24 cellular contexts compared by ENCODE assay signal in genomic region chr6:160775730-160776129, GRCh38.
A peak's percentile ranks its signal among the peaks of the same experiment; 100 is the strongest.
DNase-seq lines count a peak whose midpoint lies in the region; ATAC-seq and TF ChIP-seq lines count a peak whose summit lies in the region.
"Had no signal": no experiment of that assay in that cellular context is flagged by ENCODE, and none has a peak within 500 bp of the region (broad histone marks: within the 10 kb centered on the region; RNA-seq: fewer than 3 reads in every experiment).

No MANE protein-coding gene starts in this region.

- peaks cover 2% of the 10 kb centered on the region for H3K36me3 Mint-ChIP-seq in T-helper 17 cell (ENCODE audit: low read depth)
- H3K36me3 Mint-ChIP-seq: activated CD4-positive, alpha-beta memory T cell treated with anti-CD3 and anti-CD28 coated beads for 36 hours; CD8-positive, alpha-beta memory T cell had no signal

- no peaks in the 10 kb centered on the region for H3K36me3 ChIP-seq in DOHH2 (ENCODE audit: control insufficient read depth, low read length)
- H3K36me3 ChIP-seq: brain microvascular endothelial cell, pancreas, right atrium auricular region, tibial artery had no signal

- H3K4me1 Mint-ChIP-seq in T-helper 17 cell = no peaks in the 10 kb centered on the region
- H3K4me1 Mint-ChIP-seq: CD8-positive, alpha-beta memory T cell had no signal

- peak overlapping the region; percentile 32 for H3K4me2 ChIP-seq in DOHH2 (ENCODE audit: low read length)

- no peaks in the 10 kb centered on the region for H3K9me2 ChIP-seq in DOHH2 (replicated peaks; ENCODE audit: control insufficient read depth, low read length)

- H3K27me3 ChIP-seq in DOHH2 (ENCODE audit: control insufficient read depth, low read length) = no peaks in the 10 kb centered on the region
- H3K27me3 ChIP-seq: brain microvascular endothelial cell, pancreas, right atrium auricular region had no signal

- H3K4me1 ChIP-seq in DOHH2 (ENCODE audit: control insufficient read depth, low read length) = peaks cover 13% of the 10 kb centered on the region
- H3K4me1 ChIP-seq: pancreas, right atrium auricular region, tibial artery had no signal

- peak; percentile 63 for ATAC-seq in GM19025 (IDR thresholded peaks at IDR 0.05; ENCODE audit: low read depth, unreplicated experiment)
- peak; percentile 83 for ATAC-seq in GM21529 (IDR thresholded peaks at IDR 0.05; ENCODE audit: unreplicated experiment)
- peak; percentile 54 for ATAC-seq in HG03432 (IDR thresholded peaks at IDR 0.05; ENCODE audit: unreplicated experiment)
- ATAC-seq in T-helper 17 cell = no peak
- ATAC-seq in HG03280 (IDR thresholded peaks at IDR 0.05; ENCODE audit: unreplicated experiment) = no peak
- ATAC-seq: left ventricle myocardium superior, pancreas had no signal

- H3K79me2 ChIP-seq in DOHH2 (ENCODE audit: control insufficient read depth, low read length) = no peaks in the 10 kb centered on the region

- no peak for TF ChIP-seq CTCF in DOHH2 (IDR thresholded peaks at IDR 0.05; ENCODE audit: low read depth, low read length, poor library complexity, severe bottlenecking)

- H3K9me3 ChIP-seq in DOHH2 (ENCODE audit: control insufficient read depth, insufficient read depth, low read length) (no peaks in the 10 kb centered on the region), T-helper 17 cell (ENCODE audit: control insufficient read depth, low read length, poor library complexity, severe bottlenecking) (no peaks in the 10 kb centered on the region)
- H3K9me3 ChIP-seq: pancreas, right atrium auricular region, tibial artery had no signal

- no peaks in the 10 kb centered on the region for H4K20me1 ChIP-seq in DOHH2 (ENCODE audit: control insufficient read depth, insufficient read depth, low read depth, low read length)

- no peak overlapping the region for H3K27ac ChIP-seq in DOHH2 (ENCODE audit: low read depth, low read length)
- H3K27ac ChIP-seq: 22Rv1, brain microvascular endothelial cell, pancreas, right atrium auricular region, tibial artery had no signal

- no peak overlapping the region for H3K4me3 ChIP-seq in DOHH2 (ENCODE audit: low read length)
- H3K4me3 ChIP-seq: pancreas, right atrium auricular region, tibial artery had no signal

- DNase-seq in T-helper 17 cell = no peak
- no peak for DNase-seq in activated T-cell treated with anti-CD3 and anti-CD28 coated beads, Interleukin-2, amount 50 U/mL, for 48 hours
- no peak for DNase-seq in activated effector memory CD4-positive, alpha-beta T cell treated with Interleukin-2 at 50 U/mL for 16 hours
- DNase-seq: activated B cell treated with CpG ODN at 0.5 μM for 24 hours; activated CD4-positive, alpha-beta memory T cell treated with anti-CD3 and anti-CD28 coated beads for 36 hours; activated gamma-delta T cell; brain microvascular endothelial cell; CD8-positive, alpha-beta memory T cell; DMS79; effector memory CD4-positive, alpha-beta T cell; left ventricle myocardium superior; midbrain; pancreas; stimulated activated CD4-positive, alpha-beta T cell treated with anti-CD3 and anti-CD28 coated beads, Interleukin-12 subunit alpha, Interleukin-12 subunit beta, amount 100 ng/mL, for 4 hours; tibial artery had no signal

- H3K4me3 Mint-ChIP-seq in T-helper 17 cell = no peak overlapping the region
- H3K4me3 Mint-ChIP-seq: activated B cell treated with CpG ODN at 0.5 μM for 24 hours; activated CD4-positive, alpha-beta memory T cell treated with anti-CD3 and anti-CD28 coated beads for 36 hours; CD8-positive, alpha-beta memory T cell; nephron; stimulated activated naive CD8-positive, alpha-beta T cell treated with anti-CD3 and anti-CD28 coated beads, Interleukin-15, Interleukin-2, amounts not matched to agents 100 ng/mL and 50 ng/mL, for 24 hours had no signal

- no peak overlapping the region for H3K27ac Mint-ChIP-seq in T-helper 17 cell
- H3K27ac Mint-ChIP-seq: activated B cell treated with CpG ODN at 0.5 μM for 24 hours; activated CD4-positive, alpha-beta memory T cell treated with anti-CD3 and anti-CD28 coated beads for 36 hours; CD8-positive, alpha-beta memory T cell; stimulated activated naive CD8-positive, alpha-beta T cell treated with anti-CD3 and anti-CD28 coated beads, Interleukin-15, Interleukin-2, amounts not matched to agents 100 ng/mL and 50 ng/mL, for 24 hours had no signal

- no peaks in the 10 kb centered on the region for H3F3A ChIP-seq in DOHH2 (ENCODE audit: control insufficient read depth, insufficient read depth)

- peaks cover 13% of the 10 kb centered on the region for H3K27me3 Mint-ChIP-seq in T-helper 17 cell
- H3K27me3 Mint-ChIP-seq: activated B cell treated with CpG ODN at 0.5 μM for 24 hours; stimulated activated naive CD8-positive, alpha-beta T cell treated with anti-CD3 and anti-CD28 coated beads, Interleukin-15, Interleukin-2, amounts not matched to agents 100 ng/mL and 50 ng/mL, for 24 hours had no signal

Comparison
In these comparisons a context has a peak if more than half of its experiments do, and no peak if none do; other contexts are left out.
1. ATAC-seq: peak in GM19025 (single experiment), GM21529 (single experiment) and HG03432 (single experiment); none in T-helper 17 cell (single experiment) and HG03280 (single experiment).